ENCODE assay signal across 10 cellular contexts in the genomic region with DNA sequence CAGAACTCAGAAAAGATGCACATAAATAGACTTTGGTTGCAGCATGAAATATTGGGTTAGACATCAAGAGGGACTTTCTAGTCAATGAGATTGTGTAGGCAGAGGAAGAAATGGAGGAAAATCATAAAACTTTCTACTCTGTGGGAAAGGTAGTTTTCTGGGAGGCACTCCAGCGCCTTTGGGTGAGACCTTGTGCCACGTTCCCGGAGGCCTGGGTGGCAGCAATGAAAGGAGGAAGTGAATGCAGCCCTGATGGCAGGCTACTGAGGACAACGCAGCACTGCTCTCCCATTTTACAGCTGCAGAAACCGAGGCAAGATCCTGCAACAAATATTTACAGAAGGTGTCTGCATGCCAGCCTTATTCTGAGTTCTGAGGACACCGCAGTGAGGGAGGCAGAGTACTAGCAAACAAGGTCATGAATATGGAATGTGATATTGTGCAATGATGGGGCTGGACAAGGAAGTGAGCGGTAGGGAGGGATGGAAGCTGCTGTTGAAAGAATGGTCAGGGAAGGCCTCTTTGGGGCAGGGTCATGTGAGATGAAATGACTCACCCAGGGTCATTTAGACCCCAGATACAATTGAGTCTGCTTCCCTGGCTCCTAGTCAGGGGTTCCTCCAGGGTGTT.
A peak's percentile ranks its signal among the peaks of the same experiment; 100 is the strongest.
DNase-seq lines count a peak whose midpoint lies in the region; ATAC-seq and TF ChIP-seq lines count a peak whose summit lies in the region.
"Had no signal": no experiment of that assay in that cellular context is flagged by ENCODE, and none has a peak within 500 bp of the region (broad histone marks: within the 10 kb centered on the region; RNA-seq: fewer than 3 reads in every experiment).

No MANE protein-coding gene starts in this region.

- H3K27me3 Mint-ChIP-seq in Calu3 (ENCODE audit: unreplicated experiment) (peaks cover 22% of the 10 kb centered on the region), osteocyte (ENCODE audit: unreplicated experiment) (no peaks in the 10 kb centered on the region)
- H3K27me3 Mint-ChIP-seq in activated CD8-positive, alpha-beta T cell treated with anti-CD3 and anti-CD28 coated beads for 36 hours = peaks cover 2% of the 10 kb centered on the region

- H3K27ac Mint-ChIP-seq in Calu3 (ENCODE audit: unreplicated experiment) (peak overlapping the region; percentile 83), osteocyte (ENCODE audit: unreplicated experiment) (peak overlapping the region; percentile 77)
- no peak overlapping the region for H3K27ac Mint-ChIP-seq in activated CD8-positive, alpha-beta T cell treated with anti-CD3 and anti-CD28 coated beads for 36 hours
- H3K27ac Mint-ChIP-seq: activated CD8-positive, alpha-beta T cell treated with anti-CD3 and anti-CD28 coated beads, Interleukin-2, amount 10 ng/mL, durations not matched to agents 7 days and 5 days had no signal

- intact Hi-C loops in Calu3 (cut with micrococcal nuclease; ENCODE audit: unreplicated experiment) = loop anchor here (10.0 kb wide), 1 partner anchor 233 kb away; no protein-coding TSS in a partner anchor
- intact Hi-C loops in PC-3 (cut with micrococcal nuclease) = loop anchor here (1.0 to 5.0 kb wide), 3 partner anchors 77 to 184 kb away; no protein-coding TSS in a partner anchor
- intact Hi-C loops in activated CD8-positive, alpha-beta T cell treated with anti-CD3 and anti-CD28 coated beads for 36 hours (cut with micrococcal nuclease) = no loop called here

- H3K4me3 Mint-ChIP-seq in Calu3 (ENCODE audit: low read depth, unreplicated experiment) = peak overlapping the region; percentile 18
- no peak overlapping the region for H3K4me3 Mint-ChIP-seq in osteocyte (ENCODE audit: unreplicated experiment)
- H3K4me3 Mint-ChIP-seq in activated CD8-positive, alpha-beta T cell treated with anti-CD3 and anti-CD28 coated beads for 36 hours = no peak overlapping the region
- H3K4me3 Mint-ChIP-seq: activated CD8-positive, alpha-beta T cell treated with anti-CD3 and anti-CD28 coated beads, Interleukin-2, amount 10 ng/mL, durations not matched to agents 7 days and 5 days had no signal

- H3K27ac ChIP-seq in PC-3 (ENCODE audit: low read length) (peak overlapping the region; percentile 98), esophagus (ENCODE audit: low read depth in 2 of 2, low read length in 1 of 2) (peak overlapping the region; percentile 70 to 85)

- BruUV-seq in Calu3 (replicated peaks; lab: Mats Ljungman, UMichigan) (no TSS peak), PC-3 (replicated peaks; lab: Mats Ljungman, UMichigan) (TSS peak; percentile 87)

- no peak overlapping the region for H2AFZ ChIP-seq in PC-3 (ENCODE audit: low read length)

- H3K4me1 ChIP-seq in PC-3 (ENCODE audit: insufficient read depth, low read length) = peaks cover 54% of the 10 kb centered on the region
- peaks cover 0 to 2% of the 10 kb centered on the region in 2 donors for H3K4me1 ChIP-seq in esophagus (ENCODE audit: control insufficient read depth in 2 of 2, insufficient read depth in 2 of 2, low read length in 1 of 2)

- H3K9ac ChIP-seq in PC-3 (ENCODE audit: low read length) = peak overlapping the region; percentile 91

- peaks cover 11% of the 10 kb centered on the region for H3K36me3 Mint-ChIP-seq in Calu3 (ENCODE audit: insufficient read depth, unreplicated experiment)
- H3K36me3 Mint-ChIP-seq in osteocyte (ENCODE audit: unreplicated experiment) = no peaks in the 10 kb centered on the region
- H3K36me3 Mint-ChIP-seq in activated CD8-positive, alpha-beta T cell treated with anti-CD3 and anti-CD28 coated beads for 36 hours (ENCODE audit: low read depth) = no peaks in the 10 kb centered on the region

- peak overlapping the region; percentile 76 for H3K4me2 ChIP-seq in PC-3 (ENCODE audit: low read length)

- 49 to 57% methylated on average over 7 of the region's 7 CpGs for WGBS in esophagus, 2 donors

- DNase-seq in Calu3 (peak; percentile 76), PC-3 (peak; percentile 99), osteocyte (ENCODE audit: extremely low spot score, unreplicated experiment) (no peak), NCI-H774 (lab: John Stamatoyannopoulos, UW) (no peak)
- DNase-seq in activated CD4-positive, alpha-beta T cell treated with anti-CD3 and anti-CD28 coated beads for 1 hour = no peak
- DNase-seq in activated CD8-positive, alpha-beta T cell treated with anti-CD3 and anti-CD28 coated beads for 36 hours = no peak
- DNase-seq: activated CD8-positive, alpha-beta T cell treated with anti-CD3 and anti-CD28 coated beads, Interleukin-2, amount 10 ng/mL, durations not matched to agents 7 days and 5 days; small intestine had no signal

- CTCF ChIA-PET in Calu3 (lab: Charles Lee) (interaction anchor here (0.6 to 1.0 kb wide), 2 partner anchors 16 to 429 kb away, joined by 3 to 4 read pairs; a partner anchor contains a TSS), PC-3 (lab: Charles Lee) (interaction anchor here (0.6 to 0.9 kb wide), 3 partner anchors 158 to 603 kb away, joined by 3 to 6 read pairs (median 3); no protein-coding TSS in a partner anchor)
- CTCF ChIA-PET in activated CD8-positive, alpha-beta T cell treated with anti-CD3 and anti-CD28 coated beads for 36 hours (lab: Charles Lee) = no interaction called here

- H3K9me3 Mint-ChIP-seq in Calu3 (ENCODE audit: low read depth, unreplicated experiment) = no peaks in the 10 kb centered on the region
- no peaks in the 10 kb centered on the region for H3K9me3 Mint-ChIP-seq in osteocyte (ENCODE audit: unreplicated experiment)
- no peaks in the 10 kb centered on the region for H3K9me3 Mint-ChIP-seq in activated CD8-positive, alpha-beta T cell treated with anti-CD3 and anti-CD28 coated beads for 36 hours

- peaks cover 21% of the 10 kb centered on the region for H3K4me1 Mint-ChIP-seq in Calu3 (ENCODE audit: low read depth, unreplicated experiment)
- peaks cover 42% of the 10 kb centered on the region for H3K4me1 Mint-ChIP-seq in osteocyte (ENCODE audit: unreplicated experiment)
- H3K4me1 Mint-ChIP-seq in activated CD8-positive, alpha-beta T cell treated with anti-CD3 and anti-CD28 coated beads for 36 hours (ENCODE audit: low read depth) = no peaks in the 10 kb centered on the region

- peak; percentile 70 for ATAC-seq in PC-3
- ATAC-seq in HG03196 (IDR thresholded peaks at IDR 0.05; ENCODE audit: unreplicated experiment) = no peak
- ATAC-seq in activated CD8-positive, alpha-beta T cell treated with anti-CD3 and anti-CD28 coated beads for 36 hours = no peak
- ATAC-seq: activated CD8-positive, alpha-beta T cell treated with anti-CD3 and anti-CD28 coated beads, Interleukin-2, amount 10 ng/mL, durations not matched to agents 7 days and 5 days had no signal

- no peaks in the 10 kb centered on the region for H3K79me2 ChIP-seq in PC-3 (ENCODE audit: low read length)

- TF ChIP-seq CTCF in Calu3 (IDR thresholded peaks at IDR 0.05; ENCODE audit: unreplicated experiment) = no peak
- no peak for TF ChIP-seq CTCF in PC-3 (conservative IDR thresholded peaks at IDR 0.05; ENCODE audit: low read depth, low read length)
- no peak for TF ChIP-seq CTCF in osteocyte (IDR thresholded peaks at IDR 0.05)
- no peak for TF ChIP-seq CTCF in activated CD8-positive, alpha-beta T cell treated with anti-CD3 and anti-CD28 coated beads for 36 hours (IDR thresholded peaks at IDR 0.05)

- POLR2A ChIA-PET in PC-3 (lab: Charles Lee; ENCODE audit: unreplicated experiment) = interaction anchor here (0.8 to 0.9 kb wide), 2 partner anchors 125 to 158 kb away, joined by 3 to 7 read pairs; no protein-coding TSS in a partner anchor
- POLR2A ChIA-PET in activated CD8-positive, alpha-beta T cell treated with anti-CD3 and anti-CD28 coated beads for 36 hours (lab: Charles Lee) = no interaction called here

- H3K27me3 ChIP-seq in PC-3 (ENCODE audit: low read length) (no peaks in the 10 kb centered on the region), esophagus (ENCODE audit: control insufficient read depth in 1 of 2, insufficient read depth in 2 of 2, low read length in 2 of 2) (no peaks in the 10 kb centered on the region)

- H3K4me3 ChIP-seq in PC-3 (ENCODE audit: low read length) (peak overlapping the region; percentile 46), esophagus (ENCODE audit: low read depth in 1 of 2, low read length in 2 of 2) (no peak overlapping the region)

- no peaks in the 10 kb centered on the region for H3K9me2 ChIP-seq in PC-3 (replicated peaks; ENCODE audit: low read length)

- peaks cover 10% of the 10 kb centered on the region for H3F3A ChIP-seq in PC-3 (ENCODE audit: low read length, unreplicated experiment)

- H3K36me3 ChIP-seq in PC-3 (ENCODE audit: low read depth, low read length) (no peaks in the 10 kb centered on the region), esophagus (ENCODE audit: control insufficient read depth in 2 of 2, insufficient read depth in 2 of 2, low read length in 1 of 2) (no peaks in the 10 kb centered on the region)

- H3K9me3 ChIP-seq in PC-3 (ENCODE audit: low read length) (no peaks in the 10 kb centered on the region), esophagus (ENCODE audit: control insufficient read depth in 2 of 2, insufficient read depth in 1 of 2, low read depth in 1 of 2, low read length in 1 of 2) (no peaks in the 10 kb centered on the region)

- no peaks in the 10 kb centered on the region for H4K20me1 ChIP-seq in PC-3 (ENCODE audit: low read length)

Comparison
In these comparisons a context has a peak if more than half of its experiments do, and no peak if none do; other contexts are left out.
1. DNase-seq: peak in Calu3 (single experiment) and PC-3 (single experiment); none in osteocyte (single experiment), activated CD4-positive, alpha-beta T cell treated with anti-CD3 and anti-CD28 coated beads for 1 hour (single experiment), activated CD8-positive, alpha-beta T cell treated with anti-CD3 and anti-CD28 coated beads for 36 hours (single experiment) and NCI-H774 (single experiment).